ENCODE assay signal across 11 cellular contexts in genomic region chr14:99436247-99437180, GRCh38. TPM values are rescaled to one million over a fixed set of nuclear protein-coding genes. Genes with fewer than 3 reads are reported as not detected.
DNase-seq lines count a peak whose midpoint lies in the region; ATAC-seq and TF ChIP-seq lines count a peak whose summit lies in the region.
"Had no signal": no experiment of that assay in that cellular context is flagged by ENCODE, and none has a peak within 500 bp of the region (broad histone marks: within the 10 kb centered on the region; RNA-seq: fewer than 3 reads in every experiment).

No MANE protein-coding gene starts in this region.

- H3K27ac ChIP-seq in left ventricle myocardium inferior (replicated peaks) (peak overlapping the region; percentile 7), right atrium auricular region (no peak overlapping the region), layer of hippocampus (ENCODE audit: low read depth, low read length) (peak overlapping the region; percentile 11), WERI-Rb-1 (no peak overlapping the region), breast epithelium (no peak overlapping the region)
- H3K27ac ChIP-seq: pancreas had no signal

- H3K9me3 ChIP-seq in left ventricle myocardium inferior (replicated peaks): no peaks in the 10 kb centered on the region
- H3K9me3 ChIP-seq in right atrium auricular region: no peaks in the 10 kb centered on the region
- no peaks in the 10 kb centered on the region for H3K9me3 ChIP-seq in WERI-Rb-1 (ENCODE audit: severe bottlenecking)
- no peaks in the 10 kb centered on the region for H3K9me3 ChIP-seq in breast epithelium
- H3K9me3 ChIP-seq: pancreas had no signal

- H3K4me1 ChIP-seq in left ventricle myocardium inferior: peaks cover 14% of the 10 kb centered on the region
- H3K4me1 ChIP-seq in right atrium auricular region: peaks cover 0 to 14% of the 10 kb centered on the region in 2 donors
- no peaks in the 10 kb centered on the region for H3K4me1 ChIP-seq in breast epithelium

- H3K4me3 ChIP-seq in left ventricle myocardium inferior (no peak overlapping the region), right atrium auricular region (no peak overlapping the region), WERI-Rb-1 (ENCODE audit: low read depth, low read length) (no peak overlapping the region), breast epithelium (no peak overlapping the region)
- H3K4me3 ChIP-seq: pancreas had no signal

- H3K9me3 Mint-ChIP-seq in activated naive CD8-positive, alpha-beta T cell treated with anti-CD3 and anti-CD28 coated beads, Interleukin-2, amount 10 ng/mL, durations not matched to agents 7 days and 5 days: no peaks in the 10 kb centered on the region
- H3K9me3 Mint-ChIP-seq in type B pancreatic cell (no peaks in the 10 kb centered on the region), Calu3 (ENCODE audit: low read depth, unreplicated experiment) (no peaks in the 10 kb centered on the region)

- DNase-seq in left ventricle myocardium inferior (no peak), right atrium auricular region (ENCODE audit: low spot score) (no peak), type B pancreatic cell (ENCODE audit: extremely low spot score, unreplicated experiment) (no peak), WERI-Rb-1 (no peak), Calu3 (no peak), breast epithelium (ENCODE audit: low spot score in 2 of 2) (no peak)
- DNase-seq in activated naive CD8-positive, alpha-beta T cell treated with anti-CD3 and anti-CD28 coated beads, Interleukin-2, amount 10 ng/mL, durations not matched to agents 7 days and 5 days: no peak
- DNase-seq: NCI-H146, pancreas had no signal

- H3K4me3 Mint-ChIP-seq in activated naive CD8-positive, alpha-beta T cell treated with anti-CD3 and anti-CD28 coated beads, Interleukin-2, amount 10 ng/mL, durations not matched to agents 7 days and 5 days: peak overlapping the region; percentile 49
- H3K4me3 Mint-ChIP-seq in type B pancreatic cell: no peak overlapping the region
- H3K4me3 Mint-ChIP-seq in Calu3 (ENCODE audit: low read depth, unreplicated experiment): no peak overlapping the region

- no peaks in the 10 kb centered on the region for H3K27me3 Mint-ChIP-seq in activated naive CD8-positive, alpha-beta T cell treated with anti-CD3 and anti-CD28 coated beads, Interleukin-2, amount 10 ng/mL, durations not matched to agents 7 days and 5 days
- H3K27me3 Mint-ChIP-seq in type B pancreatic cell (no peaks in the 10 kb centered on the region), Calu3 (ENCODE audit: unreplicated experiment) (no peaks in the 10 kb centered on the region)

- TF ChIP-seq CTCF in left ventricle myocardium inferior (IDR thresholded peaks at IDR 0.05; ENCODE audit: borderline replicate concordance) (no peak), right atrium auricular region (IDR thresholded peaks at IDR 0.05) (no peak), type B pancreatic cell (conservative IDR thresholded peaks at IDR 0.05) (no peak), WERI-Rb-1 (IDR thresholded peaks at IDR 0.05; ENCODE audit: low read depth, low read length) (no peak), Calu3 (IDR thresholded peaks at IDR 0.05; ENCODE audit: unreplicated experiment) (no peak), breast epithelium (IDR thresholded peaks at IDR 0.05) (no peak)

- H3K4me1 Mint-ChIP-seq in activated naive CD8-positive, alpha-beta T cell treated with anti-CD3 and anti-CD28 coated beads, Interleukin-2, amount 10 ng/mL, durations not matched to agents 7 days and 5 days: peaks cover 23% of the 10 kb centered on the region
- H3K4me1 Mint-ChIP-seq in type B pancreatic cell (ENCODE audit: unreplicated experiment) (peaks cover 1% of the 10 kb centered on the region), Calu3 (ENCODE audit: low read depth, unreplicated experiment) (no peaks in the 10 kb centered on the region)
- H3K4me1 Mint-ChIP-seq: CD14-positive monocyte had no signal

- BruUV-seq in Calu3 (replicated peaks; lab: Mats Ljungman, UMichigan): no TSS peak

- CTCF ChIA-PET in Calu3 (lab: Charles Lee): no interaction called here

- H3K27me3 ChIP-seq in left ventricle myocardium inferior (ENCODE audit: low read depth) (no peaks in the 10 kb centered on the region), right atrium auricular region (no peaks in the 10 kb centered on the region), layer of hippocampus (ENCODE audit: control insufficient read depth, insufficient read depth, low read length) (no peaks in the 10 kb centered on the region), WERI-Rb-1 (ENCODE audit: insufficient read depth, low read depth, severe bottlenecking) (no peaks in the 10 kb centered on the region), breast epithelium (no peaks in the 10 kb centered on the region)
- H3K27me3 ChIP-seq: pancreas had no signal

- POLR2A ChIA-PET in activated naive CD8-positive, alpha-beta T cell treated with anti-CD3 and anti-CD28 coated beads, Interleukin-2, amount 10 ng/mL, durations not matched to agents 7 days and 5 days (lab: Charles Lee): interaction anchor here (0.8 to 1.9 kb wide), 2 partner anchors 21 to 44 kb away, joined by 4 to 5 read pairs; partner anchors contain the start of genes CCNK and SETD3

- H3K36me3 ChIP-seq in left ventricle myocardium inferior: peaks cover 36% of the 10 kb centered on the region
- peaks cover 23% of the 10 kb centered on the region for H3K36me3 ChIP-seq in right atrium auricular region
- peaks cover 44% of the 10 kb centered on the region for H3K36me3 ChIP-seq in WERI-Rb-1
- H3K36me3 ChIP-seq in breast epithelium: no peaks in the 10 kb centered on the region
- H3K36me3 ChIP-seq: pancreas had no signal

- intact Hi-C loops in left ventricle myocardium inferior (cut with micrococcal nuclease) (no loop called here), Calu3 (cut with micrococcal nuclease; ENCODE audit: unreplicated experiment) (no loop called here), breast epithelium (cut with DNase I; ENCODE audit: low total_unique reads) (loop anchor here (5.0 kb wide), 2 partner anchors 304 to 1739 kb away; no protein-coding TSS in a partner anchor)

- ATAC-seq in activated naive CD8-positive, alpha-beta T cell treated with anti-CD3 and anti-CD28 coated beads, Interleukin-2, amount 10 ng/mL, durations not matched to agents 7 days and 5 days (ENCODE audit: low read depth): peak; percentile 84

- H3K27ac Mint-ChIP-seq in activated naive CD8-positive, alpha-beta T cell treated with anti-CD3 and anti-CD28 coated beads, Interleukin-2, amount 10 ng/mL, durations not matched to agents 7 days and 5 days: peak overlapping the region; percentile 68
- peak overlapping the region; percentile 9 for H3K27ac Mint-ChIP-seq in type B pancreatic cell
- no peak overlapping the region for H3K27ac Mint-ChIP-seq in Calu3 (ENCODE audit: unreplicated experiment)

- no peak for TF ChIP-seq POLR2A in breast epithelium (IDR thresholded peaks at IDR 0.05)

- H3K36me3 Mint-ChIP-seq in activated naive CD8-positive, alpha-beta T cell treated with anti-CD3 and anti-CD28 coated beads, Interleukin-2, amount 10 ng/mL, durations not matched to agents 7 days and 5 days: peaks cover 51% of the 10 kb centered on the region
- peaks cover 31% of the 10 kb centered on the region for H3K36me3 Mint-ChIP-seq in type B pancreatic cell
- H3K36me3 Mint-ChIP-seq in Calu3 (ENCODE audit: insufficient read depth, unreplicated experiment): peaks cover 6% of the 10 kb centered on the region

RNA-seq across cellular contexts. Expression of gene SETD3, which starts 44.1 kb away (rescaled TPM):
- total RNA-seq in left ventricle myocardium inferior (101 TPM), right atrium auricular region (100 to 1,000 TPM in 1 of 2 donors, 10 to 100 TPM in 1; 84.2 to 114 TPM), type B pancreatic cell (ENCODE audit: low replicate concordance) (50.2 and 52.7 TPM in 2 replicates), Calu3 (2022) (51.5 and 52.6 TPM in 2 replicates), breast epithelium (100 to 1,000 TPM in 1 of 3 donors, 10 to 100 TPM in 2; 79.0 to 101 (median 89.9) TPM)
- total RNA-seq in activated naive CD8-positive, alpha-beta T cell treated with anti-CD3 and anti-CD28 coated beads, Interleukin-2, amount 10 ng/mL, durations not matched to agents 7 days and 5 days: 10 to 100 TPM; 61.9 to 64.4 TPM

RNA-seq across cellular contexts. Expression of gene CCNK, which starts 44.7 kb away (rescaled TPM):
- total RNA-seq in left ventricle myocardium inferior: 32.2 TPM
- 10 to 100 TPM; 13.9 to 17.1 TPM for total RNA-seq in right atrium auricular region
- 10 to 100 TPM; 88.4 to 90.4 TPM for total RNA-seq in activated naive CD8-positive, alpha-beta T cell treated with anti-CD3 and anti-CD28 coated beads, Interleukin-2, amount 10 ng/mL, durations not matched to agents 7 days and 5 days
- 66.2 and 84.0 TPM in 2 replicates for total RNA-seq in type B pancreatic cell (ENCODE audit: low replicate concordance)
- 71.5 and 82.8 TPM in 2 replicates for total RNA-seq in Calu3 (2022)
- 10 to 100 TPM; 23.0 to 29.0 (median 23.9) TPM for total RNA-seq in breast epithelium

Comparison
In these comparisons a context has a peak if more than half of its experiments do, and no peak if none do; other contexts are left out.
1. H3K27ac ChIP-seq: peak in left ventricle myocardium inferior (single experiment) and layer of hippocampus (single experiment); none in right atrium auricular region (0 of 2), WERI-Rb-1 (single experiment) and breast epithelium (0 of 2).